Comparison of ENCODE assay signal across 10 cellular contexts in genomic region chr11:80593981-80594380, GRCh38.
DNase-seq lines count a peak whose midpoint lies in the region; ATAC-seq and TF ChIP-seq lines count a peak whose summit lies in the region.
"Had no signal": no experiment of that assay in that cellular context is flagged by ENCODE, and none has a peak within 500 bp of the region (broad histone marks: within the 10 kb centered on the region; RNA-seq: fewer than 3 reads in every experiment).

No MANE protein-coding gene starts in this region.

- TF ChIP-seq POLR2A in erythroblast (IDR thresholded peaks at IDR 0.05; ENCODE audit: low read length) = no peak

- ATAC-seq in HG03442 (IDR thresholded peaks at IDR 0.05; ENCODE audit: unreplicated experiment) = no peak
- ATAC-seq in HG02973 (IDR thresholded peaks at IDR 0.05; ENCODE audit: unreplicated experiment) = no peak

- no peak for TF ChIP-seq CTCF in GM13977 (IDR thresholded peaks at IDR 0.05; ENCODE audit: extremely low read depth, insufficient read depth, missing control alignments)

- in situ Hi-C loops in GM13977 (cut with MboI; ENCODE audit: low pct_unique_long_range_greater_than_20kb, low sequenced_read_pairs, unreplicated experiment) = no loop called here

- DNase-seq in HPDE6-E6E7 (ENCODE audit: extremely low spot score) = peak; percentile 44
- peak; percentile 40 for DNase-seq in RKO (ENCODE audit: low spot score)
- peak; percentile 6 to 17 for DNase-seq in erythroblast (lab: John Stamatoyannopoulos, UW)
- DNase-seq in occipital lobe (lab: John Stamatoyannopoulos, UW) = peak; percentile 37
- DNase-seq in T-helper 1 cell = no peak
- no peak for DNase-seq in GM13977 (ENCODE audit: low spot score)
- DNase-seq: activated CD8-positive, alpha-beta memory T cell treated with anti-CD3 and anti-CD28 coated beads, Interleukin-2, amount 50 U/mL, for 48 hours; SHP77 had no signal

Comparison
In these comparisons a context has a peak if more than half of its experiments do, and no peak if none do; other contexts are left out.
1. DNase-seq: peak in HPDE6-E6E7 (single experiment), RKO (single experiment), erythroblast (2 of 2) and occipital lobe (single experiment); none in T-helper 1 cell (0 of 5) and GM13977 (single experiment).